ENCODE assay signal across 15 cellular contexts in the genomic region with DNA sequence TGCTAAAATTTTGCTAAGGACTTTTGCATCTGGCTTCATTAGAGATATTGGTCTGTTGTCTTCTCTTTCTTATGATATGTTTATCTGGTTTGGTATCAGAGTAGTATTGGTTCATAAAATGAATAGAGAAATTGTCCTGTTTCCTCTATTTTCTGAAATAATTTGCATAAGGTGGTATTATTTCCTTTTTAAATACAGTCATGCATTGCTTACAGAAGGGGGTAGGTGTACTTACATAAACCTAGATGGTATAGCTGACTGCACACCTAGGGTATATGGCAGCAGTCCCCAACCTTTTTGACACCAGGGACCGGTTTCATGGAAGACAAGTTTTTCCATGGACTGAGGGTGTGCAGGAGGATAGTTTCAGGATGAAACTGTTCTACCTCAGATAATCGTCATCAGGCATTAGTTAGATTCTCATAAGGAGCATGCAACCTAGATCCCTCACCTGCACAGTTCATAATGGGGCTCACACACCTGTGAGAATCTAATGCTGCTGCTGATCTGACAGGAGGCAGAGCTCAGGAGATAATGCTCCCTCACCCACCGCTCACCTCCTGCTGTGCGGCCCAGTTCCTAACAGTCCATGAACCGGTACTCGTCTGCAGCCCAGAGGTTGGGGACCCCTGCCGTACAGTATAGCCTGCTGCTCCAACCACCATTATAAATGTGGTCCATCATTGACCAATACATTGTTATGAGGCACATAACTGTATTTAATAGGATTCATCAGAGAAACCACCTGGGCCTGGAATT.
A peak's percentile ranks its signal among the peaks of the same experiment; 100 is the strongest.
DNase-seq lines count a peak whose midpoint lies in the region; ATAC-seq and TF ChIP-seq lines count a peak whose summit lies in the region.
"Had no signal": no experiment of that assay in that cellular context is flagged by ENCODE, and none has a peak within 500 bp of the region (broad histone marks: within the 10 kb centered on the region; RNA-seq: fewer than 3 reads in every experiment).

No MANE protein-coding gene starts in this region.

- no peak for TF ChIP-seq CTCF in CD8-positive, alpha-beta T cell (IDR thresholded peaks at IDR 0.05)
- TF ChIP-seq CTCF in endodermal cell (conservative IDR thresholded peaks at IDR 0.05) = no peak

- no peaks in the 10 kb centered on the region for H3K36me3 ChIP-seq in CD8-positive, alpha-beta T cell (ENCODE audit: insufficient read depth, low read length)
- H3K36me3 ChIP-seq in endodermal cell (ENCODE audit: control insufficient read depth, insufficient read depth, low read length) = no peaks in the 10 kb centered on the region
- H3K36me3 ChIP-seq: HAP-1 had no signal

- H3K9ac ChIP-seq in endodermal cell (ENCODE audit: extremely low read depth, low read length, poor library complexity, severe bottlenecking) = no peak overlapping the region

- peaks cover 2% of the 10 kb centered on the region for H3K36me3 Mint-ChIP-seq in CD8-positive, alpha-beta T cell
- H3K36me3 Mint-ChIP-seq in endodermal cell (ENCODE audit: low read depth) = no peaks in the 10 kb centered on the region
- peaks cover 0 to 8% of the 10 kb centered on the region in 2 donors for H3K36me3 Mint-ChIP-seq in stimulated activated naive B cell treated with anti-CD40 and anti-IgM and Interleukin-4, amounts not matched to agents 10 μg/mL and 1 μg/mL and 100 μg/mL, for 72 hours
- no peaks in the 10 kb centered on the region for H3K36me3 Mint-ChIP-seq in activated naive CD4-positive, alpha-beta T cell treated with anti-CD3 and anti-CD28 coated beads, Interleukin-2, amount 50 U/mL, for 72 hours

- 91 to 97% methylated on average over 4 to 7 of the region's 7 CpGs for WGBS in endodermal cell (ENCODE audit: insufficient coverage in 1 of 2, insufficient read length in 1 of 2), 2 experiments

- no peaks in the 10 kb centered on the region for H3K27me3 Mint-ChIP-seq in CD8-positive, alpha-beta T cell (ENCODE audit: low read depth)
- H3K27me3 Mint-ChIP-seq in endodermal cell (ENCODE audit: insufficient read depth) = no peaks in the 10 kb centered on the region
- H3K27me3 Mint-ChIP-seq in stimulated activated naive B cell treated with anti-CD40 and anti-IgM and Interleukin-4, amounts not matched to agents 10 μg/mL and 1 μg/mL and 100 μg/mL, for 72 hours = no peaks in the 10 kb centered on the region

- H3K9me3 ChIP-seq in CD8-positive, alpha-beta T cell (ENCODE audit: low read length) = no peaks in the 10 kb centered on the region
- H3K9me3 ChIP-seq in endodermal cell (ENCODE audit: control insufficient read depth, low read length) = no peaks in the 10 kb centered on the region
- H3K9me3 ChIP-seq: HAP-1 had no signal

- no peaks in the 10 kb centered on the region for H3K27me3 ChIP-seq in CD8-positive, alpha-beta T cell (ENCODE audit: insufficient read depth, low read length)
- H3K27me3 ChIP-seq in endodermal cell (ENCODE audit: control insufficient read depth, insufficient read depth, low read length, poor library complexity, severe bottlenecking) = no peaks in the 10 kb centered on the region

- no peaks in the 10 kb centered on the region for H3K9me3 Mint-ChIP-seq in CD8-positive, alpha-beta T cell
- no peaks in the 10 kb centered on the region for H3K9me3 Mint-ChIP-seq in endodermal cell
- no peaks in the 10 kb centered on the region for H3K9me3 Mint-ChIP-seq in stimulated activated naive B cell treated with anti-CD40 and anti-IgM and Interleukin-4, amounts not matched to agents 10 μg/mL and 1 μg/mL and 100 μg/mL, for 72 hours
- H3K9me3 Mint-ChIP-seq in activated naive CD4-positive, alpha-beta T cell treated with anti-CD3 and anti-CD28 coated beads, Interleukin-2, amount 50 U/mL, for 72 hours = no peaks in the 10 kb centered on the region

- POLR2A ChIA-PET in CD8-positive, alpha-beta T cell (lab: Charles Lee) = no interaction called here

- H3K4me3 Mint-ChIP-seq in CD8-positive, alpha-beta T cell = no peak overlapping the region
- H3K4me3 Mint-ChIP-seq in endodermal cell = no peak overlapping the region
- no peak overlapping the region for H3K4me3 Mint-ChIP-seq in stimulated activated naive B cell treated with anti-CD40 and anti-IgM and Interleukin-4, amounts not matched to agents 10 μg/mL and 1 μg/mL and 100 μg/mL, for 72 hours

- no peak overlapping the region for H3K4me3 ChIP-seq in CD8-positive, alpha-beta T cell (ENCODE audit: low read depth, low read length)
- no peak overlapping the region for H3K4me3 ChIP-seq in endodermal cell (ENCODE audit: low read length)
- H3K4me3 ChIP-seq: HAP-1, PC-9 had no signal

- intact Hi-C loops in CD8-positive, alpha-beta T cell (cut with DNase I, micrococcal nuclease) = loop anchor here in 1 of 2 experiments (5.0 kb wide), 1 partner anchor 155 kb away; no protein-coding TSS in a partner anchor
- intact Hi-C loops in left colon (cut with DNase I, micrococcal nuclease) = no loop called here

- DNase-seq in CD8-positive, alpha-beta T cell = peak in 1 of 7 experiments; percentile 40
- DNase-seq in endodermal cell = peak; percentile 35
- DNase-seq in stimulated activated naive B cell treated with anti-CD40 and anti-IgM and Interleukin-4, amounts not matched to agents 10 μg/mL and 1 μg/mL and 100 μg/mL, for 72 hours = no peak
- DNase-seq in activated naive CD4-positive, alpha-beta T cell treated with anti-CD3 and anti-CD28 coated beads, Interleukin-2, amount 50 U/mL, for 72 hours (ENCODE audit: low spot score in 2 of 2) = no peak
- DNase-seq in COLO829 (ENCODE audit: low spot score) = no peak
- no peak for DNase-seq in left colon
- DNase-seq: DMS79, GDM1, NCI-H1048, NCI-H1694 treated with DMSO at 0.1 percent for 48 hours, NCI-H446, PC-9 had no signal

- peaks cover 89% of the 10 kb centered on the region for H3K4me1 Mint-ChIP-seq in CD8-positive, alpha-beta T cell (ENCODE audit: low read depth)
- peaks cover 22% of the 10 kb centered on the region for H3K4me1 Mint-ChIP-seq in endodermal cell
- peaks cover 34 to 65% of the 10 kb centered on the region in 2 donors for H3K4me1 Mint-ChIP-seq in stimulated activated naive B cell treated with anti-CD40 and anti-IgM and Interleukin-4, amounts not matched to agents 10 μg/mL and 1 μg/mL and 100 μg/mL, for 72 hours

- CTCF ChIA-PET in CD8-positive, alpha-beta T cell (lab: Charles Lee) = interaction anchor here (1.1 to 3.1 kb wide), 2 partner anchors 21 to 73 kb away, joined by 4 to 11 read pairs; no protein-coding TSS in a partner anchor

- H3K4me1 ChIP-seq in CD8-positive, alpha-beta T cell (ENCODE audit: insufficient read depth, low read length) = peaks cover 67% of the 10 kb centered on the region
- H3K4me1 ChIP-seq in endodermal cell (ENCODE audit: control insufficient read depth, insufficient read depth, low read length) = peaks cover 3% of the 10 kb centered on the region
- H3K4me1 ChIP-seq: HAP-1 had no signal

- H3K27ac Mint-ChIP-seq in CD8-positive, alpha-beta T cell = peak overlapping the region; percentile 50
- no peak overlapping the region for H3K27ac Mint-ChIP-seq in endodermal cell
- H3K27ac Mint-ChIP-seq in stimulated activated naive B cell treated with anti-CD40 and anti-IgM and Interleukin-4, amounts not matched to agents 10 μg/mL and 1 μg/mL and 100 μg/mL, for 72 hours = no peak overlapping the region
- no peak overlapping the region for H3K27ac Mint-ChIP-seq in activated naive CD4-positive, alpha-beta T cell treated with anti-CD3 and anti-CD28 coated beads, Interleukin-2, amount 50 U/mL, for 72 hours

- ATAC-seq in CD8-positive, alpha-beta T cell = no peak
- peak; percentile 50 for ATAC-seq in GM18907 (IDR thresholded peaks at IDR 0.05; ENCODE audit: unreplicated experiment)
- peak; percentile 86 to 87 for ATAC-seq in stimulated activated naive B cell treated with anti-CD40 and anti-IgM and Interleukin-4, amounts not matched to agents 10 μg/mL and 1 μg/mL and 100 μg/mL, for 72 hours (replicated peaks)
- ATAC-seq in HG03196 (IDR thresholded peaks at IDR 0.05; ENCODE audit: unreplicated experiment) = no peak
- ATAC-seq in activated naive CD4-positive, alpha-beta T cell treated with anti-CD3 and anti-CD28 coated beads, Interleukin-2, amount 50 U/mL, for 72 hours = no peak
- ATAC-seq in left colon = no peak

- no peak overlapping the region for H3K27ac ChIP-seq in CD8-positive, alpha-beta T cell (ENCODE audit: low read depth, low read length)
- H3K27ac ChIP-seq in endodermal cell (ENCODE audit: low read depth, low read length) = no peak overlapping the region
- H3K27ac ChIP-seq: PC-9 had no signal

Comparison
In these comparisons a context has a peak if more than half of its experiments do, and no peak if none do; other contexts are left out.
1. ATAC-seq: peak in GM18907 (single experiment) and stimulated activated naive B cell treated with anti-CD40 and anti-IgM and Interleukin-4, amounts not matched to agents 10 μg/mL and 1 μg/mL and 100 μg/mL, for 72 hours (2 of 2); none in CD8-positive, alpha-beta T cell (single experiment), HG03196 (single experiment), activated naive CD4-positive, alpha-beta T cell treated with anti-CD3 and anti-CD28 coated beads, Interleukin-2, amount 50 U/mL, for 72 hours (0 of 2) and left colon (single experiment).